Comparison of ENCODE assay signal across 1 cellular context in the genomic region with DNA sequence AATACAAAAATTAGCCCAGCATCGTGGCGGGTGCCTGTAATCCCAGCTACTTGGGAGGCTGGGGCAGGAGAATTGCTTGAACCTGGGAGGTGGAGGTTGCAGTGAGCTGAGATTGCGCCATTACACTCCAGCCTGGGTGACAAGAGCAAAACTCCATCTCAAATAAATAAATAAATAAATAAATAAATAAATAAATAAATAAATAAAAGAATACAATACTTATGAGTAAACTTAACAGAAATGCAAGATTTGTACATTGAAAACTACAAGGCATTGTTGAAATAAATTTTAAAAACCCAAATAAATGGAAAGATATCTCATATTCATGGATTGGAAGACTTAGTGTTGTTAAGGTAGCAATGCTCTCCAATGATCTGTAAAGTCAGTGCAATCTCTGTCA. TPM values are rescaled to one million over a fixed set of nuclear protein-coding genes. Genes with fewer than 3 reads are reported as not detected.
"Had no signal": no experiment of that assay in that cellular context is flagged by ENCODE, and none has a peak within 500 bp of the region (broad histone marks: within the 10 kb centered on the region; RNA-seq: fewer than 3 reads in every experiment).

No MANE protein-coding gene starts in this region.

RNA-seq across cellular contexts. Expression of a gene that starts 39.4 kb away (rescaled TPM):
- polyA plus RNA-seq: SK-N-SH had no signal
